ENCODE assay signal across 2 cellular contexts in genomic region chr3:38070013-38070412, GRCh38.
TF ChIP-seq lines count a peak whose summit lies in the region.

No MANE protein-coding gene starts in this region.

TF ChIP-seq in IMR-90, 13 proteins besides CTCF, POLR2A, EP300 and RAD21:
- TF ChIP-seq FOS (IDR thresholded peaks at IDR 0.05; ENCODE audit: low read depth, low read length) (no peak), SMC3 (IDR thresholded peaks at IDR 0.05; ENCODE audit: low read depth, low read length) (no peak), MAZ (IDR thresholded peaks at IDR 0.05; ENCODE audit: borderline replicate concordance, low read depth, low read length) (no peak), CEBPB (IDR thresholded peaks at IDR 0.05; ENCODE audit: low read depth, low read length) (peak; percentile 54)

TF ChIP-seq in H1, 55 proteins besides CTCF, POLR2A, EP300 and RAD21:
- TF ChIP-seq BRCA1 (IDR thresholded peaks at IDR 0.05; ENCODE audit: low read depth, low read length) (no peak), SIX5 (IDR thresholded peaks at IDR 0.05; ENCODE audit: low read depth, low read length) (no peak), CREB1 (IDR thresholded peaks at IDR 0.05) (no peak), CTBP2 (IDR thresholded peaks at IDR 0.05; ENCODE audit: borderline replicate concordance, insufficient read depth, insufficient read length, low read length) (no peak), HDAC6 (IDR thresholded peaks at IDR 0.05; ENCODE audit: low read depth, low read length) (no peak), GABPA (IDR thresholded peaks at IDR 0.05; ENCODE audit: borderline replicate concordance, insufficient read depth, low read length) (no peak), RNF2 (IDR thresholded peaks at IDR 0.05; ENCODE audit: borderline replicate concordance, low read depth, low read length, missing control alignments, poor library complexity, severe bottlenecking) (no peak), JUN (IDR thresholded peaks at IDR 0.05; ENCODE audit: low read depth, low read length) (no peak), SP2 (IDR thresholded peaks at IDR 0.05; ENCODE audit: low read length) (no peak), USF2 (IDR thresholded peaks at IDR 0.05; ENCODE audit: low read length) (no peak), CHD2 (IDR thresholded peaks at IDR 0.05; ENCODE audit: low read length) (no peak), KDM5A (IDR thresholded peaks at IDR 0.05; ENCODE audit: low read length) (no peak), CBX8 (IDR thresholded peaks at IDR 0.05; ENCODE audit: borderline replicate concordance, low read depth, low read length) (no peak), HDAC2 (IDR thresholded peaks at IDR 0.05; ENCODE audit: borderline replicate concordance in 1 of 2, low read depth in 2 of 2, low read length in 2 of 2) (no peak), KDM1A (IDR thresholded peaks at IDR 0.05; ENCODE audit: borderline replicate concordance, low read length) (no peak), TAF1 (IDR thresholded peaks at IDR 0.05; ENCODE audit: low read depth, low read length) (no peak), BACH1 (IDR thresholded peaks at IDR 0.05; ENCODE audit: low read length) (no peak), ATF2 (IDR thresholded peaks at IDR 0.05; ENCODE audit: low read length) (no peak), YY1 (IDR thresholded peaks at IDR 0.05; ENCODE audit: low read depth, low read length) (no peak)
TF ChIP-seq in H1: peak in this region for 0.
